Comparison of ENCODE assay signal across 13 cellular contexts in genomic region chr22:46794067-46794466, GRCh38.
"Had no signal": no experiment of that assay in that cellular context is flagged by ENCODE, and none has a peak within 500 bp of the region (broad histone marks: within the 10 kb centered on the region; RNA-seq: fewer than 3 reads in every experiment).

No MANE protein-coding gene starts in this region.

- H3K27me3 Mint-ChIP-seq: activated CD4-positive, alpha-beta memory T cell treated with anti-CD3 and anti-CD28 coated beads for 36 hours; activated naive CD8-positive, alpha-beta T cell; stimulated activated naive CD8-positive, alpha-beta T cell treated with anti-CD3 and anti-CD28 coated beads, Interleukin-15, amount 100 ng/mL, for 72 hours had no signal

- H3K36me3 ChIP-seq: WERI-Rb-1 had no signal

- H3K9me3 ChIP-seq: gastrocnemius medialis, left lung, neutrophil, pancreas, upper lobe of left lung had no signal

- DNase-seq: activated CD4-positive, alpha-beta memory T cell treated with anti-CD3 and anti-CD28 coated beads for 36 hours; activated gamma-delta T cell; activated T-cell treated with anti-CD3 and anti-CD28 coated beads, Interleukin-2, amount 50 U/mL, for 72 hours; gastrocnemius medialis; pancreas; stimulated activated naive CD8-positive, alpha-beta T cell treated with anti-CD3 and anti-CD28 coated beads, Interleukin-15, amount 100 ng/mL, for 72 hours; SW 1271; upper lobe of left lung; WERI-Rb-1 had no signal

- H3K27ac Mint-ChIP-seq: activated T-cell treated with anti-CD3 and anti-CD28 coated beads, Interleukin-2, amount 50 U/mL, for 72 hours had no signal

- H3K27ac ChIP-seq: gastrocnemius medialis, left lung, neutrophil, pancreas, WERI-Rb-1 had no signal

- H3K27me3 ChIP-seq: gastrocnemius medialis, left lung, neutrophil, pancreas, upper lobe of left lung had no signal

- H3K4me3 ChIP-seq: gastrocnemius medialis, left lung, pancreas, upper lobe of left lung had no signal

- ATAC-seq: activated T-cell treated with anti-CD3 and anti-CD28 coated beads, Interleukin-2, amount 50 U/mL, for 72 hours; gastrocnemius medialis; left lung; pancreas; sciatic nerve; stimulated activated naive CD8-positive, alpha-beta T cell treated with anti-CD3 and anti-CD28 coated beads, Interleukin-15, amount 100 ng/mL, for 72 hours had no signal

- H3K4me1 ChIP-seq: pancreas had no signal

- H3K9me3 Mint-ChIP-seq: activated CD4-positive, alpha-beta memory T cell treated with anti-CD3 and anti-CD28 coated beads for 36 hours; activated T-cell treated with anti-CD3 and anti-CD28 coated beads, Interleukin-2, amount 50 U/mL, for 72 hours; stimulated activated naive CD8-positive, alpha-beta T cell treated with anti-CD3 and anti-CD28 coated beads, Interleukin-15, amount 100 ng/mL, for 72 hours had no signal

- H3K4me3 Mint-ChIP-seq: activated CD4-positive, alpha-beta memory T cell treated with anti-CD3 and anti-CD28 coated beads for 36 hours; activated naive CD8-positive, alpha-beta T cell; activated T-cell treated with anti-CD3 and anti-CD28 coated beads, Interleukin-2, amount 50 U/mL, for 72 hours; stimulated activated naive CD8-positive, alpha-beta T cell treated with anti-CD3 and anti-CD28 coated beads, Interleukin-15, amount 100 ng/mL, for 72 hours had no signal
